In the genomic region with DNA sequence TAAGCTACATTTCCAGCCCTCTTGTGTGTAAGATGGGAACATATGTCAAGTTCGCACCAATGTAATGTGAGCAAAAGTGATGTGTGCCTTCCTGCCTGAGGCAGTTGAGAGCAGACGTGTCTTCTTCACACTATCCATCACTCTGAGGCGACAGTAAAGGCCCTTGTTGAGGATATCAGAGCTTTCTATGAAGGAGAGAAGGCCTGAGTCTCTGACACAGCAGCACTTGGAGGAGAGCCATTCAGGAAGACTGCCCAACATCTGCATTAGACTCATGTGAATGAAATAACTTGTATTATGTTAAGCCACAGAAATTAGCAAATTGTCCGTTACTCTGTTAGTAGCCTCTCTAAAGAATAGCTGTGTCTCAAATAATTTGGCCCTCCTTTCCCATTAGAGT, we compare ENCODE assay signal across 21 cellular contexts.
"Had no signal": no experiment of that assay in that cellular context is flagged by ENCODE, and none has a peak within 500 bp of the region (broad histone marks: within the 10 kb centered on the region; RNA-seq: fewer than 3 reads in every experiment).

No MANE protein-coding gene starts in this region.

- H3K4me3 ChIP-seq: adrenal gland, esophagus squamous epithelium, left lung, pancreas, SJSA1, smooth muscle cell, upper lobe of right lung had no signal

- ATAC-seq: activated naive CD4-positive, alpha-beta T cell treated with anti-CD3 and anti-CD28 coated beads, Interleukin-2, amount 50 U/mL, for 72 hours; activated T-cell treated with anti-CD3 and anti-CD28 coated beads, Interleukin-2, amount 50 U/mL, for 72 hours; effector memory CD8-positive, alpha-beta T cell; foreskin keratinocyte; left lung; naive thymus-derived CD8-positive, alpha-beta T cell; pancreas; sciatic nerve; stimulated activated memory B cell treated with anti-CD40 and anti-IgM and Interleukin-4, amounts not matched to agents 10 μg/mL and 1 μg/mL and 100 μg/mL, for 72 hours; upper lobe of right lung had no signal

- DNase-seq: activated B cell treated with CpG ODN at 0.5 μM for 24 hours; activated CD4-positive, alpha-beta T cell treated with anti-CD3 and anti-CD28 coated beads, Interleukin-2, amount 50 U/mL, for 1 hour; activated CD8-positive, alpha-beta memory T cell treated with anti-CD3 and anti-CD28 coated beads, Interleukin-2, amount 50 U/mL, for 48 hours; activated gamma-delta T cell treated with Interleukin-2 at 50 U/mL for 16 hours; activated T-cell treated with anti-CD3 and anti-CD28 coated beads, Interleukin-2, amount 50 U/mL, for 72 hours; adrenal gland; dermis blood vessel endothelial cell; effector memory CD8-positive, alpha-beta T cell; esophagus squamous epithelium; foreskin keratinocyte; kidney; left lung; naive thymus-derived CD8-positive, alpha-beta T cell; pancreas; stimulated activated CD4-positive, alpha-beta T cell treated with anti-CD3 and anti-CD28 coated beads, Interleukin-4, amount 100 ng/mL, for 4 hours; upper lobe of right lung had no signal

- H3K4me1 ChIP-seq: left lung had no signal

- H3K27ac ChIP-seq: adrenal gland, esophagus squamous epithelium, foreskin keratinocyte, left lung, pancreas, SJSA1, upper lobe of right lung had no signal

- H3K36me3 ChIP-seq: adrenal gland, esophagus squamous epithelium, left lung, pancreas, SJSA1, upper lobe of right lung had no signal

- H3K9me3 ChIP-seq: adrenal gland, esophagus squamous epithelium, left lung, pancreas, SJSA1, upper lobe of right lung had no signal

- H3K27me3 ChIP-seq: adrenal gland, esophagus squamous epithelium, foreskin keratinocyte, left lung, pancreas, SJSA1, upper lobe of right lung had no signal
